ENCODE assay signal across 6 cellular contexts in the genomic region with DNA sequence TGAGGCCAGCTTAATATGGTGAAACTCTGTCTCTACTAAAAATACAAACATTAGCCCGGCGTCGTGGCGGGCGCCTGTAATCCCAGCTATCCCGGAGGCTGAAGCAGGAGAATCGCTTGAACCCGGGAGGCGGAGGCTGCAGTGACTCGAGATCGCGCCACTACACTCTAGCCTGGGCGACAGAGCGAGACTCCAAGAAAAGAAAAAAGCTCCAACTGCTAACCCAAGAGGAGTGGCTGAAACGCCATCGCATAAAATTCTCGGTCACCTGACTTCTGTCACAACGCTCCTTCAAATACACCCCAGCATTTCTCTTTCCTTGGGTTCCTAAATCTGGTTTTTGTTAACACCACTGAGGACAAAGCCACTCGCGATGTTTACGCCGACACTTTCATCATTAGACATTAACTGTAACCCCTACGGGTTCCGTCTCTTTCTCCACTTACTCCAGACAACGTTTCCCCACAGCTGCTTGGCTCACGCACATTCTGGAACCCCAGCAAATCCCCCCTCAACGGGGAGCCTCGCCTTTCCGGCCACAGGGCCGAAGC. TPM values are rescaled to one million over a fixed set of nuclear protein-coding genes. Genes with fewer than 3 reads are reported as not detected.
DNase-seq lines count a peak whose midpoint lies in the region; ATAC-seq and TF ChIP-seq lines count a peak whose summit lies in the region.

No MANE protein-coding gene starts in this region.

- peaks cover 50% of the 10 kb centered on the region for H4K20me1 ChIP-seq in smooth muscle cell (ENCODE audit: low read depth)

- H3F3A ChIP-seq in smooth muscle cell (ENCODE audit: low read depth) = peaks cover 8% of the 10 kb centered on the region

- H3K27ac Mint-ChIP-seq in activated CD4-positive, alpha-beta T cell treated with anti-CD3 and anti-CD28 coated beads for 36 hours = peak overlapping the region; percentile 99

- no peak for TF ChIP-seq POLR2A in esophagus muscularis mucosa (IDR thresholded peaks at IDR 0.05; ENCODE audit: low read depth)

- peak overlapping the region; percentile 97 for H3K4me3 ChIP-seq in NT2/D1 (ENCODE audit: insufficient read length, low read depth)
- peak overlapping the region; percentile 76 to 98 (median 90) for H3K4me3 ChIP-seq in esophagus muscularis mucosa
- peak overlapping the region; percentile 99 for H3K4me3 ChIP-seq in smooth muscle cell

- no peaks in the 10 kb centered on the region for H3K9me3 ChIP-seq in NT2/D1 (ENCODE audit: insufficient read depth, low read length)
- H3K9me3 ChIP-seq in esophagus muscularis mucosa = no peaks in the 10 kb centered on the region
- no peaks in the 10 kb centered on the region for H3K9me3 ChIP-seq in smooth muscle cell (replicated peaks; ENCODE audit: low read depth)

- peak overlapping the region; percentile 90 for H3K4me2 ChIP-seq in smooth muscle cell

- peak; percentile 48 for DNase-seq in activated CD4-positive, alpha-beta T cell treated with anti-CD3 and anti-CD28 coated beads for 36 hours
- DNase-seq in activated CD4-positive, alpha-beta T cell treated with anti-CD3 and anti-CD28 coated beads for 4 hours = no peak
- DNase-seq in NT2/D1 (ENCODE audit: low read depth, low spot score) (no peak), esophagus muscularis mucosa (ENCODE audit: extremely low spot score) (no peak), smooth muscle cell (lab: John Stamatoyannopoulos, UW; ENCODE audit: unreplicated experiment) (no peak), 8988T (no peak)

- H3K27ac ChIP-seq in esophagus muscularis mucosa (replicated peaks in 1 of 4) (peak overlapping the region; percentile 98 to 100 (median 100)), smooth muscle cell (ENCODE audit: low read depth) (peak overlapping the region; percentile 100)

- POLR2A ChIA-PET in activated CD4-positive, alpha-beta T cell treated with anti-CD3 and anti-CD28 coated beads for 36 hours (lab: Charles Lee) = interaction anchor here (0.5 to 3.0 kb wide), 15 partner anchors 12 to 398 kb away, joined by 3 to 49 read pairs (median 4); a partner anchor contains a TSS

- H3K27me3 ChIP-seq in NT2/D1 (ENCODE audit: insufficient read depth, insufficient read length) (no peaks in the 10 kb centered on the region), esophagus muscularis mucosa (peaks cover 0 to 3% (median 0%) of the 10 kb centered on the region in 4 donors), smooth muscle cell (ENCODE audit: low read depth) (no peaks in the 10 kb centered on the region)

- H3K9ac ChIP-seq in NT2/D1 (ENCODE audit: insufficient read length, low read depth) = peak overlapping the region; percentile 99
- H3K9ac ChIP-seq in smooth muscle cell (ENCODE audit: low read depth) = peak overlapping the region; percentile 100

- peaks cover 60% of the 10 kb centered on the region for H3K36me3 Mint-ChIP-seq in activated CD4-positive, alpha-beta T cell treated with anti-CD3 and anti-CD28 coated beads for 36 hours (ENCODE audit: low read depth)

- peaks cover 55% of the 10 kb centered on the region for H3K79me2 ChIP-seq in smooth muscle cell (ENCODE audit: low read depth)

- WGBS in esophagus muscularis mucosa = 0% methylated on average over 30 of the region's 30 CpGs
- WGBS in smooth muscle cell (ENCODE audit: low lambda C conversion rate) = 0% methylated on average over 30 of the region's 30 CpGs

- H3K36me3 ChIP-seq in NT2/D1 (ENCODE audit: insufficient read depth, insufficient read length, low read length) (peaks cover 36% of the 10 kb centered on the region), esophagus muscularis mucosa (peaks cover 8 to 35% (median 14%) of the 10 kb centered on the region in 4 donors), smooth muscle cell (ENCODE audit: low read depth) (peaks cover 17% of the 10 kb centered on the region)

- CTCF ChIA-PET in activated CD4-positive, alpha-beta T cell treated with anti-CD3 and anti-CD28 coated beads for 36 hours (lab: Charles Lee) = interaction anchor here (0.5 to 2.0 kb wide), 13 partner anchors 17 to 319 kb away, joined by 3 to 11 read pairs (median 3); a partner anchor contains a TSS

- peak; percentile 3 for ATAC-seq in activated CD4-positive, alpha-beta T cell treated with anti-CD3 and anti-CD28 coated beads for 36 hours

- peak overlapping the region; percentile 87 for H3K4me3 Mint-ChIP-seq in activated CD4-positive, alpha-beta T cell treated with anti-CD3 and anti-CD28 coated beads for 36 hours

- H3K4me1 ChIP-seq in NT2/D1 (ENCODE audit: insufficient read depth, insufficient read length) = no peaks in the 10 kb centered on the region
- H3K4me1 ChIP-seq in esophagus muscularis mucosa = peaks cover 25 to 65% (median 56%) of the 10 kb centered on the region in 4 donors
- H3K4me1 ChIP-seq in smooth muscle cell (ENCODE audit: low read depth) = peaks cover 30% of the 10 kb centered on the region

- H3K4me1 Mint-ChIP-seq in activated CD4-positive, alpha-beta T cell treated with anti-CD3 and anti-CD28 coated beads for 36 hours = peaks cover 33% of the 10 kb centered on the region

- H3K9me3 Mint-ChIP-seq in activated CD4-positive, alpha-beta T cell treated with anti-CD3 and anti-CD28 coated beads for 36 hours (ENCODE audit: low read depth) = no peaks in the 10 kb centered on the region

- intact Hi-C loops in activated CD4-positive, alpha-beta T cell treated with anti-CD3 and anti-CD28 coated beads for 36 hours (cut with DNase I, micrococcal nuclease) = loop anchor here (1.0 to 10.0 kb wide), 13 partner anchors 26 to 1404 kb away; a partner anchor contains a TSS
- intact Hi-C loops in esophagus muscularis mucosa (cut with DNase I) = loop anchor here (5.0 kb wide), 1 partner anchor 51 kb away; a partner anchor contains a TSS

- peak overlapping the region; percentile 54 for H2AFZ ChIP-seq in smooth muscle cell (ENCODE audit: low read depth)

- TF ChIP-seq CTCF in esophagus muscularis mucosa (IDR thresholded peaks at IDR 0.05) (no peak), smooth muscle cell (IDR thresholded peaks at IDR 0.05; ENCODE audit: borderline replicate concordance, insufficient read depth, poor library complexity, severe bottlenecking) (no peak)

- no peaks in the 10 kb centered on the region for H3K27me3 Mint-ChIP-seq in activated CD4-positive, alpha-beta T cell treated with anti-CD3 and anti-CD28 coated beads for 36 hours

- no peak for TF ChIP-seq EP300 in esophagus muscularis mucosa (IDR thresholded peaks at IDR 0.05)

RNA-seq across cellular contexts. Expression of a gene that starts 0.7 kb away (rescaled TPM):
- total RNA-seq in activated CD4-positive, alpha-beta T cell treated with anti-CD3 and anti-CD28 coated beads for 36 hours = 10 to 100 TPM; 86.4 to 99.3 TPM
- 100 to 1,000 TPM in 3 of 4 donors, 10 to 100 TPM in 1; 94.3 to 177 (median 108) TPM for total RNA-seq in esophagus muscularis mucosa
- total RNA-seq in smooth muscle cell = 87.8 and 106 TPM in 2 replicates
- polyA plus RNA-seq in smooth muscle cell = 25.7 and 32.4 TPM in 2 replicates

RNA-seq across cellular contexts. Expression of a gene that starts 25.1 kb away (rescaled TPM):
- 10 to 100 TPM; 52.6 to 53.0 TPM for total RNA-seq in activated CD4-positive, alpha-beta T cell treated with anti-CD3 and anti-CD28 coated beads for 36 hours
- 10 to 100 TPM in 3 of 4 donors, 1 to 10 TPM in 1; 6.9 to 16.3 (median 13.4) TPM for total RNA-seq in esophagus muscularis mucosa
- 62.8 and 70.1 TPM in 2 replicates for total RNA-seq in smooth muscle cell
- polyA plus RNA-seq in smooth muscle cell = 42.5 and 44.2 TPM in 2 replicates

RNA-seq across cellular contexts. Expression of a gene that starts 25.4 kb away (rescaled TPM):
- 10 to 100 TPM; 37.0 to 47.7 TPM for total RNA-seq in activated CD4-positive, alpha-beta T cell treated with anti-CD3 and anti-CD28 coated beads for 36 hours
- total RNA-seq in esophagus muscularis mucosa (10 to 100 TPM; 11.8 to 21.1 (median 15.5) TPM), smooth muscle cell (28.8 and 39.7 TPM in 2 replicates)
- polyA plus RNA-seq in smooth muscle cell = 22.3 and 24.0 TPM in 2 replicates

RNA-seq across cellular contexts. Expression of a gene that starts 52.0 kb away (rescaled TPM):
- 100 to 1,000 TPM; 413 to 474 TPM for total RNA-seq in activated CD4-positive, alpha-beta T cell treated with anti-CD3 and anti-CD28 coated beads for 36 hours
- 100 to 1,000 TPM; 262 to 444 (median 376) TPM for total RNA-seq in esophagus muscularis mucosa
- total RNA-seq in smooth muscle cell = 364 and 398 TPM in 2 replicates
- 203 and 212 TPM in 2 replicates for polyA plus RNA-seq in smooth muscle cell
